In genomic region chr2:181397331-181397730, GRCh38 we compare ENCODE assay signal across 18 cellular contexts. TPM values are rescaled to one million over a fixed set of nuclear protein-coding genes. Genes with fewer than 3 reads are reported as not detected.
DNase-seq lines count a peak whose midpoint lies in the region; ATAC-seq and TF ChIP-seq lines count a peak whose summit lies in the region.
"Had no signal": no experiment of that assay in that cellular context is flagged by ENCODE, and none has a peak within 500 bp of the region (broad histone marks: within the 10 kb centered on the region; RNA-seq: fewer than 3 reads in every experiment).

No MANE protein-coding gene starts in this region.

- H3F3A ChIP-seq in smooth muscle cell (ENCODE audit: low read depth), result no peaks in the 10 kb centered on the region

- no peak overlapping the region for H3K4me3 ChIP-seq in BLaER1
- no peak overlapping the region for H3K4me3 ChIP-seq in HL-60 (replicated peaks; ENCODE audit: insufficient read depth, low read length)
- H3K4me3 ChIP-seq in SJCRH30, result no peak overlapping the region
- no peak overlapping the region for H3K4me3 ChIP-seq in osteoblast (ENCODE audit: insufficient read depth, low read length)
- no peak overlapping the region for H3K4me3 ChIP-seq in smooth muscle cell
- H3K4me3 ChIP-seq: A549, GM12878 had no signal

- H3K4me2 ChIP-seq in BLaER1 (peak overlapping the region; percentile 32; the same call in 1 of the 2 replicates), osteoblast (ENCODE audit: insufficient read depth, low read length) (no peak overlapping the region), smooth muscle cell (no peak overlapping the region)
- H3K4me2 ChIP-seq: A549 had no signal

- H3K79me2 ChIP-seq in osteoblast (ENCODE audit: insufficient read depth, low read length), result no peaks in the 10 kb centered on the region
- H3K79me2 ChIP-seq in smooth muscle cell (ENCODE audit: low read depth), result no peaks in the 10 kb centered on the region

- H3K27me3 ChIP-seq in BLaER1, result no peaks in the 10 kb centered on the region
- H3K27me3 ChIP-seq in HL-60 (ENCODE audit: insufficient read depth, poor library complexity, severe bottlenecking), result no peaks in the 10 kb centered on the region
- H3K27me3 ChIP-seq in SJCRH30, result no peaks in the 10 kb centered on the region
- H3K27me3 ChIP-seq in osteoblast (ENCODE audit: insufficient read depth, low read length), result no peaks in the 10 kb centered on the region
- no peaks in the 10 kb centered on the region for H3K27me3 ChIP-seq in smooth muscle cell (ENCODE audit: low read depth)

- H3K9ac ChIP-seq in BLaER1, result no peak overlapping the region
- no peak overlapping the region for H3K9ac ChIP-seq in smooth muscle cell (ENCODE audit: low read depth)

- H3K27ac ChIP-seq in BLaER1 (no peak overlapping the region), HL-60 (replicated peaks) (peak overlapping the region; percentile 90), SJCRH30 (peak overlapping the region; percentile 87), osteoblast (ENCODE audit: low read depth, low read length) (no peak overlapping the region), smooth muscle cell (ENCODE audit: low read depth) (no peak overlapping the region)
- H3K27ac ChIP-seq: 22Rv1, A549 had no signal

- no peaks in the 10 kb centered on the region for H4K20me1 ChIP-seq in BLaER1
- H4K20me1 ChIP-seq in osteoblast (ENCODE audit: insufficient read depth, low read length), result no peaks in the 10 kb centered on the region
- H4K20me1 ChIP-seq in smooth muscle cell (ENCODE audit: low read depth), result no peaks in the 10 kb centered on the region

- no peak for ATAC-seq in GM19452 (IDR thresholded peaks at IDR 0.05; ENCODE audit: unreplicated experiment)
- ATAC-seq in GM18870 (IDR thresholded peaks at IDR 0.05; ENCODE audit: unreplicated experiment), result no peak
- ATAC-seq in HG02610 (IDR thresholded peaks at IDR 0.05; ENCODE audit: unreplicated experiment), result no peak
- ATAC-seq: A549; CD8-positive, alpha-beta T cell had no signal

- H3K36me3 ChIP-seq in BLaER1, result no peaks in the 10 kb centered on the region
- no peaks in the 10 kb centered on the region for H3K36me3 ChIP-seq in SJCRH30
- no peaks in the 10 kb centered on the region for H3K36me3 ChIP-seq in osteoblast (ENCODE audit: insufficient read depth, low read length)
- no peaks in the 10 kb centered on the region for H3K36me3 ChIP-seq in smooth muscle cell (ENCODE audit: low read depth)

- peaks cover 56% of the 10 kb centered on the region for H3K4me1 ChIP-seq in BLaER1
- peaks cover 48% of the 10 kb centered on the region for H3K4me1 ChIP-seq in SJCRH30
- peaks cover 6% of the 10 kb centered on the region for H3K4me1 ChIP-seq in osteoblast (ENCODE audit: insufficient read depth, low read length)
- peaks cover 4% of the 10 kb centered on the region for H3K4me1 ChIP-seq in smooth muscle cell (ENCODE audit: low read depth)
- H3K4me1 ChIP-seq: A549 had no signal

- DNase-seq in HL-60 (ENCODE audit: low read depth in 1 of 2, low spot score in 1 of 2), result no peak
- no peak for DNase-seq in SJCRH30
- peak; percentile 58 for DNase-seq in osteoblast (ENCODE audit: insufficient read length, low spot score, missing footprints)
- DNase-seq in smooth muscle cell (lab: John Stamatoyannopoulos, UW; ENCODE audit: unreplicated experiment), result no peak
- DNase-seq: AML-193; Calu3; CD8-positive, alpha-beta T cell; DMS79 treated with DMSO at 0.1 percent for 48 hours; GOT3; H7 had no signal

- TF ChIP-seq CTCF in HL-60 (IDR thresholded peaks at IDR 0.05; ENCODE audit: insufficient read depth, low read length) (no peak), osteoblast (IDR thresholded peaks at IDR 0.05; ENCODE audit: extremely low read depth, low read depth, low read length) (no peak), smooth muscle cell (IDR thresholded peaks at IDR 0.05; ENCODE audit: borderline replicate concordance, insufficient read depth, poor library complexity, severe bottlenecking) (no peak)

- H2AFZ ChIP-seq in osteoblast (ENCODE audit: low read length), result no peak overlapping the region
- no peak overlapping the region for H2AFZ ChIP-seq in smooth muscle cell (ENCODE audit: low read depth)

- H3K9me3 ChIP-seq in BLaER1 (peaks cover 7% of the 10 kb centered on the region), SJCRH30 (replicated peaks) (no peaks in the 10 kb centered on the region; the same call in 1 of the 2 replicates), osteoblast (ENCODE audit: low read depth, low read length) (no peaks in the 10 kb centered on the region), smooth muscle cell (replicated peaks; ENCODE audit: low read depth) (no peaks in the 10 kb centered on the region)
- H3K9me3 ChIP-seq: A549 had no signal

- WGBS in smooth muscle cell (ENCODE audit: low lambda C conversion rate), result 95% methylated on average over 4 of the region's 4 CpGs

RNA-seq across cellular contexts. Expression of gene ITGA4, which starts 59.9 kb away (rescaled TPM):
- 22.1 and 22.7 TPM in 2 replicates for total RNA-seq in SJCRH30 (2014; rRNA removed; shearing (Covaris generic))
- total RNA-seq in osteoblast (5.3 and 9.0 TPM in 2 replicates), smooth muscle cell (16.3 and 20.0 TPM in 2 replicates)
- 5.4 and 7.1 TPM in 2 replicates for polyA plus RNA-seq in smooth muscle cell
- total RNA-seq: HT-29 had no signal

Comparison
In these comparisons a context has a peak if more than half of its experiments do, and no peak if none do; other contexts are left out.
1. H3K27ac ChIP-seq: peak in HL-60 (single experiment) and SJCRH30 (single experiment); none in BLaER1 (single experiment), osteoblast (single experiment) and smooth muscle cell (single experiment).